Comparison of ENCODE assay signal across 14 cellular contexts in genomic region chr4:75655562-75655961, GRCh38. TPM values are rescaled to one million over a fixed set of nuclear protein-coding genes. Genes with fewer than 3 reads are reported as not detected.
DNase-seq lines count a peak whose midpoint lies in the region; ATAC-seq and TF ChIP-seq lines count a peak whose summit lies in the region.
"Had no signal": no experiment of that assay in that cellular context is flagged by ENCODE, and none has a peak within 500 bp of the region (broad histone marks: within the 10 kb centered on the region; RNA-seq: fewer than 3 reads in every experiment).

No MANE protein-coding gene starts in this region.

- POLR2A ChIA-PET in naive thymus-derived CD4-positive, alpha-beta T cell (lab: Charles Lee) = interaction anchor here (2.6 to 3.4 kb wide), 2 partner anchors 17 to 68 kb away, joined by 16 to 17 read pairs; partner anchors contain the start of gene USO1

- H3K4me1 ChIP-seq in naive thymus-derived CD4-positive, alpha-beta T cell (ENCODE audit: control insufficient read depth in 2 of 2, insufficient read depth in 2 of 2, low read length in 2 of 2) = peaks cover 26 to 36% of the 10 kb centered on the region in 2 donors
- H3K4me1 ChIP-seq: neural progenitor cell had no signal

- H3K27ac ChIP-seq in naive thymus-derived CD4-positive, alpha-beta T cell (ENCODE audit: low read depth, low read length) = peak overlapping the region; percentile 82
- H3K27ac ChIP-seq: neural progenitor cell, skin epidermis had no signal

- peak; percentile 78 for ATAC-seq in GM21360 (IDR thresholded peaks at IDR 0.05; ENCODE audit: unreplicated experiment)
- peak; percentile 84 for ATAC-seq in naive thymus-derived CD4-positive, alpha-beta T cell
- ATAC-seq: HepG2 had no signal

- TF ChIP-seq CTCF in GM12864 (IDR thresholded peaks at IDR 0.05; ENCODE audit: low read depth, low read length, missing control alignments) = no peak

- no peaks in the 10 kb centered on the region for H3K9me3 ChIP-seq in naive thymus-derived CD4-positive, alpha-beta T cell (ENCODE audit: control insufficient read depth in 2 of 3, low read length in 3 of 3)

- CTCF ChIA-PET in naive thymus-derived CD4-positive, alpha-beta T cell (lab: Charles Lee) = interaction anchor here (1.0 to 3.2 kb wide), 2 partner anchors 51 to 68 kb away, joined by 3 to 16 read pairs; partner anchors contain the start of gene USO1

- H3K27me3 Mint-ChIP-seq in T-helper 2 cell treated with Interferon-gamma antibody and Interleukin-4, amounts not matched to agents 5 μg/mL and 100 μg/mL, for 36 hours (ENCODE audit: low read depth) = no peaks in the 10 kb centered on the region
- no peaks in the 10 kb centered on the region for H3K27me3 Mint-ChIP-seq in naive thymus-derived CD4-positive, alpha-beta T cell

- intact Hi-C loops in naive thymus-derived CD4-positive, alpha-beta T cell (cut with micrococcal nuclease) = loop anchor here (1.0 to 2.0 kb wide), 7 partner anchors 15 to 141 kb away; partner anchors contain the start of genes G3BP2 (in 2 of the 2), CDKL2 (in 1 of the 2), RCHY1 (in 1 of the 2) and THAP6 (in 1 of the 2)
- intact Hi-C loops in posterior cingulate gyrus (cut with DNase I) = no loop called here

- peaks cover 65% of the 10 kb centered on the region for H3K4me1 Mint-ChIP-seq in T-helper 2 cell treated with Interferon-gamma antibody and Interleukin-4, amounts not matched to agents 5 μg/mL and 100 μg/mL, for 36 hours (ENCODE audit: low read depth)
- H3K4me1 Mint-ChIP-seq in naive thymus-derived CD4-positive, alpha-beta T cell = peaks cover 18 to 77% (median 64%) of the 10 kb centered on the region in 7 donors

- peak overlapping the region; percentile 88 for H3K27ac Mint-ChIP-seq in T-helper 2 cell treated with Interferon-gamma antibody and Interleukin-4, amounts not matched to agents 5 μg/mL and 100 μg/mL, for 36 hours
- peak overlapping the region; percentile 5 to 94 (median 86) for H3K27ac Mint-ChIP-seq in naive thymus-derived CD4-positive, alpha-beta T cell
- H3K27ac Mint-ChIP-seq: neural progenitor cell had no signal

- peak; percentile 13 for DNase-seq in GM12864 (ENCODE audit: low read depth)
- DNase-seq in T-helper 2 cell treated with Interferon-gamma antibody and Interleukin-4, amounts not matched to agents 5 μg/mL and 100 μg/mL, for 36 hours (ENCODE audit: low spot score) = no peak
- peak in 7 of 9 donors; percentile 36 to 81 (median 70) for DNase-seq in naive thymus-derived CD4-positive, alpha-beta T cell
- DNase-seq in NCI-H2196 treated with DMSO at 0.1 percent for 48 hours (lab: John Stamatoyannopoulos, UW; ENCODE audit: unreplicated experiment) = no peak
- DNase-seq in posterior cingulate gyrus = no peak
- DNase-seq in C1 segment of cervical spinal cord (lab: John Stamatoyannopoulos, UW) = no peak
- DNase-seq: effector CD4-positive, alpha-beta T cell; GF-D8; NCI-H1092; NCI-H226 had no signal

- peak overlapping the region; percentile 64 for H3K4me3 Mint-ChIP-seq in T-helper 2 cell treated with Interferon-gamma antibody and Interleukin-4, amounts not matched to agents 5 μg/mL and 100 μg/mL, for 36 hours
- peak overlapping the region in 8 of 10 donors; percentile 8 to 67 (median 52) for H3K4me3 Mint-ChIP-seq in naive thymus-derived CD4-positive, alpha-beta T cell
- H3K4me3 Mint-ChIP-seq: neural progenitor cell had no signal

- H3K27me3 ChIP-seq in naive thymus-derived CD4-positive, alpha-beta T cell (ENCODE audit: control insufficient read depth in 2 of 2, insufficient read depth in 2 of 2, low read length in 2 of 2) = no peaks in the 10 kb centered on the region
- H3K27me3 ChIP-seq: neural progenitor cell had no signal

- no peaks in the 10 kb centered on the region for H3K9me3 Mint-ChIP-seq in T-helper 2 cell treated with Interferon-gamma antibody and Interleukin-4, amounts not matched to agents 5 μg/mL and 100 μg/mL, for 36 hours
- H3K9me3 Mint-ChIP-seq in naive thymus-derived CD4-positive, alpha-beta T cell = no peaks in the 10 kb centered on the region
- H3K9me3 Mint-ChIP-seq: neural progenitor cell had no signal

- peaks cover 64% of the 10 kb centered on the region for H3K36me3 Mint-ChIP-seq in T-helper 2 cell treated with Interferon-gamma antibody and Interleukin-4, amounts not matched to agents 5 μg/mL and 100 μg/mL, for 36 hours (ENCODE audit: low read depth)
- peaks cover 3 to 46% (median 20%) of the 10 kb centered on the region in 5 donors for H3K36me3 Mint-ChIP-seq in naive thymus-derived CD4-positive, alpha-beta T cell

- no peak overlapping the region for H3K4me3 ChIP-seq in GM12864 (ENCODE audit: low read depth, low read length)
- no peak overlapping the region for H3K4me3 ChIP-seq in naive thymus-derived CD4-positive, alpha-beta T cell (ENCODE audit: low read length)
- H3K4me3 ChIP-seq: neural progenitor cell, skin epidermis had no signal

- peaks cover 8 to 50% (median 32%) of the 10 kb centered on the region in 3 experiments for H3K36me3 ChIP-seq in naive thymus-derived CD4-positive, alpha-beta T cell (ENCODE audit: control insufficient read depth in 2 of 3, insufficient read depth in 3 of 3, low read length in 3 of 3)

RNA-seq across cellular contexts. Expression of gene G3BP2, which starts 17.6 kb away (rescaled TPM):
- total RNA-seq in naive thymus-derived CD4-positive, alpha-beta T cell = 100 to 1,000 TPM; 161 to 299 (median 167) TPM
- polyA plus RNA-seq in naive thymus-derived CD4-positive, alpha-beta T cell = 100 to 1,000 TPM; 115 TPM

RNA-seq across cellular contexts. Expression of gene CDKL2, which starts 25.2 kb away (rescaled TPM):
- total RNA-seq in naive thymus-derived CD4-positive, alpha-beta T cell = 1 to 10 TPM in 1 of 5 experiments, under 1 TPM in 4; 0.22 to 1.2 (median 0.34) TPM
- polyA plus RNA-seq in naive thymus-derived CD4-positive, alpha-beta T cell = under 1 TPM; 0.18 to 0.48 TPM
- total RNA-seq: HepG2 had no signal
- polyA plus RNA-seq: HepG2 had no signal

Comparison
In these comparisons a context has a peak if more than half of its experiments do, and no peak if none do; other contexts are left out.
1. DNase-seq: peak in GM12864 (single experiment) and naive thymus-derived CD4-positive, alpha-beta T cell (7 of 9); none in T-helper 2 cell treated with Interferon-gamma antibody and Interleukin-4, amounts not matched to agents 5 μg/mL and 100 μg/mL, for 36 hours (single experiment), NCI-H2196 treated with DMSO at 0.1 percent for 48 hours (single experiment), posterior cingulate gyrus (0 of 10) and C1 segment of cervical spinal cord (0 of 14).